ENCODE assay signal across 8 cellular contexts in genomic region chr15:88258021-88258641, GRCh38. TPM values are rescaled to one million over a fixed set of nuclear protein-coding genes. Genes with fewer than 3 reads are reported as not detected.
DNase-seq lines count a peak whose midpoint lies in the region; ATAC-seq and TF ChIP-seq lines count a peak whose summit lies in the region.

No MANE protein-coding gene starts in this region.

- peak overlapping the region; percentile 87 for H3K4me3 Mint-ChIP-seq in T-helper 2 cell treated with Interferon-gamma antibody and Interleukin-4, amounts not matched to agents 5 μg/mL and 100 μg/mL, for 36 hours

- no peaks in the 10 kb centered on the region for H4K20me1 ChIP-seq in smooth muscle cell (ENCODE audit: low read depth)

- H3K27me3 ChIP-seq in RWPE2 (ENCODE audit: insufficient read depth, poor library complexity, severe bottlenecking) (peaks cover 77% of the 10 kb centered on the region), smooth muscle cell (ENCODE audit: low read depth) (peaks cover 66% of the 10 kb centered on the region)

- H3K27ac Mint-ChIP-seq in T-helper 2 cell treated with Interferon-gamma antibody and Interleukin-4, amounts not matched to agents 5 μg/mL and 100 μg/mL, for 36 hours = no peak overlapping the region

- peak overlapping the region; percentile 85 for H3K4me2 ChIP-seq in smooth muscle cell

- no peaks in the 10 kb centered on the region for H3F3A ChIP-seq in smooth muscle cell (ENCODE audit: low read depth)

- no peaks in the 10 kb centered on the region for H3K9me3 Mint-ChIP-seq in T-helper 2 cell treated with Interferon-gamma antibody and Interleukin-4, amounts not matched to agents 5 μg/mL and 100 μg/mL, for 36 hours

- peaks cover 11% of the 10 kb centered on the region for H3K4me1 Mint-ChIP-seq in T-helper 2 cell treated with Interferon-gamma antibody and Interleukin-4, amounts not matched to agents 5 μg/mL and 100 μg/mL, for 36 hours (ENCODE audit: low read depth)

- no peaks in the 10 kb centered on the region for H3K79me2 ChIP-seq in smooth muscle cell (ENCODE audit: low read depth)

- no peak for DNase-seq in T-helper 2 cell treated with Interferon-gamma antibody and Interleukin-4, amounts not matched to agents 5 μg/mL and 100 μg/mL, for 36 hours (ENCODE audit: low spot score)
- DNase-seq in T-helper 2 cell (no peak), RWPE2 (ENCODE audit: low spot score) (no peak), glomerular visceral epithelial cell (ENCODE audit: extremely low spot score) (peak; percentile 56), smooth muscle cell (lab: John Stamatoyannopoulos, UW; ENCODE audit: unreplicated experiment) (no peak)
- DNase-seq in activated CD8-positive, alpha-beta memory T cell treated with anti-CD3 and anti-CD28 coated beads for 24 hours = no peak
- DNase-seq in central memory CD4-positive, alpha-beta T cell = no peak

- no peaks in the 10 kb centered on the region for H3K4me1 ChIP-seq in RWPE2 (ENCODE audit: insufficient read depth, poor library complexity, severe bottlenecking)
- peaks cover 5% of the 10 kb centered on the region for H3K4me1 ChIP-seq in smooth muscle cell (ENCODE audit: low read depth)

- no peak overlapping the region for H2AFZ ChIP-seq in smooth muscle cell (ENCODE audit: low read depth)

- H3K27ac ChIP-seq in RWPE2 (ENCODE audit: poor library complexity, severe bottlenecking) (no peak overlapping the region), smooth muscle cell (ENCODE audit: low read depth) (no peak overlapping the region)

- ATAC-seq in RWPE2 (ENCODE audit: low read depth) (no peak), GM21367 (IDR thresholded peaks at IDR 0.05; ENCODE audit: unreplicated experiment) (no peak)

- H3K27me3 Mint-ChIP-seq in T-helper 2 cell treated with Interferon-gamma antibody and Interleukin-4, amounts not matched to agents 5 μg/mL and 100 μg/mL, for 36 hours (ENCODE audit: low read depth) = peaks cover 65% of the 10 kb centered on the region

- no peak overlapping the region for H3K9ac ChIP-seq in smooth muscle cell (ENCODE audit: low read depth)

- H3K4me3 ChIP-seq in RWPE2 (ENCODE audit: severe bottlenecking) = no peak overlapping the region
- H3K4me3 ChIP-seq in smooth muscle cell = no peak overlapping the region

- no peaks in the 10 kb centered on the region for H3K36me3 ChIP-seq in RWPE2 (ENCODE audit: low read depth)
- no peaks in the 10 kb centered on the region for H3K36me3 ChIP-seq in smooth muscle cell (ENCODE audit: low read depth)

- H3K9me3 ChIP-seq in RWPE2 (ENCODE audit: severe bottlenecking) (no peaks in the 10 kb centered on the region), smooth muscle cell (replicated peaks; ENCODE audit: low read depth) (no peaks in the 10 kb centered on the region)

- WGBS in smooth muscle cell (ENCODE audit: low lambda C conversion rate) = 7% methylated on average over 20 of the region's 20 CpGs

- H3K36me3 Mint-ChIP-seq in T-helper 2 cell treated with Interferon-gamma antibody and Interleukin-4, amounts not matched to agents 5 μg/mL and 100 μg/mL, for 36 hours (ENCODE audit: low read depth) = no peaks in the 10 kb centered on the region

- peak; percentile 34 for TF ChIP-seq CTCF in RWPE2 (IDR thresholded peaks at IDR 0.05; ENCODE audit: poor library complexity, severe bottlenecking)
- TF ChIP-seq CTCF in smooth muscle cell (IDR thresholded peaks at IDR 0.05; ENCODE audit: borderline replicate concordance, insufficient read depth, poor library complexity, severe bottlenecking) = peak; percentile 34

RNA-seq across cellular contexts. Expression of gene NTRK3, which starts 1.6 kb away (rescaled TPM):
- 3.3 and 3.6 TPM in 2 replicates for total RNA-seq in smooth muscle cell
- polyA plus RNA-seq in smooth muscle cell = 3.5 TPM in 2 replicates
